ENCODE assay signal across 19 cellular contexts in the genomic region with DNA sequence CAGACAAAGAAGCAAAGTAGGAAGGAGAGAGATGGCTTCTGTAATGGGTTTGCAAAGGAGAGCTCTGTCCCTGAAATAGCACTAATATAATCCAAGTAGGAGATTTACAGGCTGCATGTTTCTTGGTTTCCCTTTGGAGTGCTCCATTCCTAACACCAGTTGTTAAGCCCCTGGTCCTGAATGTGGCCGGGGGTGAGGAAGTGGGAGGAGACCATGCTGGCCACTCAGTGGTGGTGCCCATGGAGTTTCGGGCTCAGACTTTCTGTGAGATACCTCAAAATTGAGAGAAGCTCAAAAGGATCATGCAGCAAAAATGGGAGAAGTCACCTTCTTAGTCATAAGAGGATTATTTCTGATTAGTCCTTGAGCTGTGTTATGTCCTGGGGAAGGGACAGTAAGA.
DNase-seq lines count a peak whose midpoint lies in the region; ATAC-seq and TF ChIP-seq lines count a peak whose summit lies in the region.
"Had no signal": no experiment of that assay in that cellular context is flagged by ENCODE, and none has a peak within 500 bp of the region (broad histone marks: within the 10 kb centered on the region; RNA-seq: fewer than 3 reads in every experiment).

No MANE protein-coding gene starts in this region.

- no peaks in the 10 kb centered on the region for H3K36me3 ChIP-seq in Peyer's patch
- H3K36me3 ChIP-seq: neural progenitor cell had no signal

- H3K27ac Mint-ChIP-seq in activated T-cell treated with anti-CD3 and anti-CD28 coated beads, Interleukin-2, amount 50 U/mL, for 72 hours, result peak overlapping the region; percentile 100
- H3K27ac Mint-ChIP-seq in activated naive CD8-positive, alpha-beta T cell treated with anti-CD3 and anti-CD28 coated beads, Interleukin-2, amount 50 U/mL, for 24 hours, result peak overlapping the region; percentile 95
- peak overlapping the region; percentile 88 for H3K27ac Mint-ChIP-seq in stimulated activated effector memory CD8-positive, alpha-beta T cell treated with anti-CD3 and anti-CD28 coated beads, Interleukin-12 subunit alpha, Interleukin-12 subunit beta, amount 100 ng/mL, for 72 hours
- H3K27ac Mint-ChIP-seq: neural progenitor cell had no signal

- H3K27me3 Mint-ChIP-seq in activated T-cell treated with anti-CD3 and anti-CD28 coated beads, Interleukin-2, amount 50 U/mL, for 72 hours (ENCODE audit: low read depth), result no peaks in the 10 kb centered on the region
- H3K27me3 Mint-ChIP-seq in activated naive CD8-positive, alpha-beta T cell treated with anti-CD3 and anti-CD28 coated beads, Interleukin-2, amount 50 U/mL, for 24 hours, result no peaks in the 10 kb centered on the region

- H3K27ac ChIP-seq in Peyer's patch, result peak overlapping the region in 3 of 4 donors; percentile 42 to 62 (median 57)
- H3K27ac ChIP-seq: neural progenitor cell had no signal

- DNase-seq in activated T-cell treated with anti-CD3 and anti-CD28 coated beads, Interleukin-2, amount 50 U/mL, for 72 hours, result no peak
- DNase-seq in activated T-cell treated with anti-CD3 and anti-CD28 coated beads, Interleukin-2, amount 50 U/mL, for 1 hour, result no peak
- DNase-seq in Peyer's patch (no peak), ureter (ENCODE audit: low spot score) (no peak), middle frontal gyrus (ENCODE audit: extremely low spot score, low spot score) (no peak), SKM-1 treated with dmso at 0.1 percent for 144 hours (lab: John Stamatoyannopoulos, UW; ENCODE audit: unreplicated experiment) (no peak)
- DNase-seq in activated naive CD8-positive, alpha-beta T cell treated with anti-CD3 and anti-CD28 coated beads, Interleukin-2, amount 50 U/mL, for 24 hours, result no peak
- no peak for DNase-seq in stimulated activated effector memory CD8-positive, alpha-beta T cell treated with anti-CD3 and anti-CD28 coated beads, Interleukin-12 subunit alpha, Interleukin-12 subunit beta, amount 100 ng/mL, for 72 hours (ENCODE audit: low spot score in 2 of 2)
- DNase-seq: amygdala; central memory CD4-positive, alpha-beta T cell; effector CD4-positive, alpha-beta T cell; islet precursor cell; Karpas-422; mammary epithelial cell; NCI-H1105; NCI-H524 treated with DMSO at 0.1 percent for 48 hours; retina; SK-N-SH had no signal

- no peak for TF ChIP-seq POLR2A in Peyer's patch (IDR thresholded peaks at IDR 0.05)

- no peaks in the 10 kb centered on the region for H3K27me3 ChIP-seq in Peyer's patch
- H3K27me3 ChIP-seq: neural progenitor cell had no signal

- no peaks in the 10 kb centered on the region for H3K4me1 ChIP-seq in Peyer's patch

- no peak for TF ChIP-seq CTCF in Peyer's patch (IDR thresholded peaks at IDR 0.05)

- H3K36me3 Mint-ChIP-seq in activated T-cell treated with anti-CD3 and anti-CD28 coated beads, Interleukin-2, amount 50 U/mL, for 72 hours (ENCODE audit: insufficient read depth in 2 of 2), result peaks cover 29 to 41% of the 10 kb centered on the region in 2 donors
- peaks cover 84% of the 10 kb centered on the region for H3K36me3 Mint-ChIP-seq in activated naive CD8-positive, alpha-beta T cell treated with anti-CD3 and anti-CD28 coated beads, Interleukin-2, amount 50 U/mL, for 24 hours (ENCODE audit: low read depth)
- peaks cover 100% of the 10 kb centered on the region for H3K36me3 Mint-ChIP-seq in stimulated activated effector memory CD8-positive, alpha-beta T cell treated with anti-CD3 and anti-CD28 coated beads, Interleukin-12 subunit alpha, Interleukin-12 subunit beta, amount 100 ng/mL, for 72 hours
- H3K36me3 Mint-ChIP-seq: neural progenitor cell had no signal

- ATAC-seq in activated T-cell treated with anti-CD3 and anti-CD28 coated beads, Interleukin-2, amount 50 U/mL, for 72 hours (replicated peaks in 1 of 2), result no peak
- ATAC-seq in activated naive CD8-positive, alpha-beta T cell treated with anti-CD3 and anti-CD28 coated beads, Interleukin-2, amount 50 U/mL, for 24 hours, result no peak
- ATAC-seq in stimulated activated effector memory CD8-positive, alpha-beta T cell treated with anti-CD3 and anti-CD28 coated beads, Interleukin-12 subunit alpha, Interleukin-12 subunit beta, amount 100 ng/mL, for 72 hours, result no peak

- H3K4me1 Mint-ChIP-seq in activated T-cell treated with anti-CD3 and anti-CD28 coated beads, Interleukin-2, amount 50 U/mL, for 72 hours (ENCODE audit: low read depth), result peaks cover 47% of the 10 kb centered on the region
- peaks cover 49% of the 10 kb centered on the region for H3K4me1 Mint-ChIP-seq in activated naive CD8-positive, alpha-beta T cell treated with anti-CD3 and anti-CD28 coated beads, Interleukin-2, amount 50 U/mL, for 24 hours
- peaks cover 5% of the 10 kb centered on the region for H3K4me1 Mint-ChIP-seq in stimulated activated effector memory CD8-positive, alpha-beta T cell treated with anti-CD3 and anti-CD28 coated beads, Interleukin-12 subunit alpha, Interleukin-12 subunit beta, amount 100 ng/mL, for 72 hours

- H3K4me3 ChIP-seq in Peyer's patch, result peak overlapping the region in 1 of 4 donors; percentile 1
- H3K4me3 ChIP-seq: neural progenitor cell had no signal

- no peaks in the 10 kb centered on the region for H3K9me3 Mint-ChIP-seq in activated T-cell treated with anti-CD3 and anti-CD28 coated beads, Interleukin-2, amount 50 U/mL, for 72 hours
- H3K9me3 Mint-ChIP-seq in activated naive CD8-positive, alpha-beta T cell treated with anti-CD3 and anti-CD28 coated beads, Interleukin-2, amount 50 U/mL, for 24 hours, result no peaks in the 10 kb centered on the region
- no peaks in the 10 kb centered on the region for H3K9me3 Mint-ChIP-seq in stimulated activated effector memory CD8-positive, alpha-beta T cell treated with anti-CD3 and anti-CD28 coated beads, Interleukin-12 subunit alpha, Interleukin-12 subunit beta, amount 100 ng/mL, for 72 hours
- H3K9me3 Mint-ChIP-seq: neural progenitor cell had no signal

- no peaks in the 10 kb centered on the region for H3K9me3 ChIP-seq in Peyer's patch
- H3K9me3 ChIP-seq: SK-N-SH had no signal

- H3K4me3 Mint-ChIP-seq in activated T-cell treated with anti-CD3 and anti-CD28 coated beads, Interleukin-2, amount 50 U/mL, for 72 hours, result peak overlapping the region; percentile 93 to 95
- peak overlapping the region; percentile 88 for H3K4me3 Mint-ChIP-seq in activated naive CD8-positive, alpha-beta T cell treated with anti-CD3 and anti-CD28 coated beads, Interleukin-2, amount 50 U/mL, for 24 hours
- H3K4me3 Mint-ChIP-seq in stimulated activated effector memory CD8-positive, alpha-beta T cell treated with anti-CD3 and anti-CD28 coated beads, Interleukin-12 subunit alpha, Interleukin-12 subunit beta, amount 100 ng/mL, for 72 hours, result peak overlapping the region; percentile 78
- H3K4me3 Mint-ChIP-seq: neural progenitor cell had no signal
